7 cellular contexts compared by ENCODE assay signal in genomic region chr16:20580487-20581259, GRCh38. TPM values are rescaled to one million over a fixed set of nuclear protein-coding genes. Genes with fewer than 3 reads are reported as not detected.
"Had no signal": no experiment of that assay in that cellular context is flagged by ENCODE, and none has a peak within 500 bp of the region (broad histone marks: within the 10 kb centered on the region; RNA-seq: fewer than 3 reads in every experiment).

No MANE protein-coding gene starts in this region.

RNA-seq across cellular contexts. Expression of gene ACSM2B, which starts 4.5 kb away (rescaled TPM):
- total RNA-seq: GM23248, GM23338, H1, H4, H7, H9, HFFc6 had no signal
- polyA plus RNA-seq: GM23248, GM23338, H1 had no signal
